Comparison of ENCODE assay signal across 18 cellular contexts in the genomic region with DNA sequence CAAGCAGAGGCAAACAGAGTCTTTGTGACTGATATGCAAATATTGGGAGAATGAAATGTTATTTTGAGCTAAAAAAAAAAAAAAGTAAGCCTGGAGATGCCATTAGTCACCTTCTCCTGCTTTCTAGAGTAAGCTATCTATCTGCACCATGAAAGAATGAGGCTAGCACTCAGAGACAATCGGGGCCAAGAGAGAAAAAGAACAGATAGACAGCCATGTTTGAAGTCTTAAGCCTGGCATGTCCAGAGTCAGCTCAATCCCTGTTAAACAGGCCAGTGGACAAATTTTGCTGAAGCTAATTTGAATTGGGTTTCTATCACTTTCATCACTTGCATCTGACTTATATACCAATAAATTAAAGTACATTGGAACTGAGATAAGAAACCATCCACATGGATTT.
DNase-seq lines count a peak whose midpoint lies in the region; ATAC-seq, FAIRE-seq and TF ChIP-seq lines count a peak whose summit lies in the region.
"Had no signal": no experiment of that assay in that cellular context is flagged by ENCODE, and none has a peak within 500 bp of the region (broad histone marks: within the 10 kb centered on the region; RNA-seq: fewer than 3 reads in every experiment).

No MANE protein-coding gene starts in this region.

- no peak overlapping the region for H2BK5ac ChIP-seq in mesenchymal stem cell (ENCODE audit: low read depth, low read length, poor library complexity, severe bottlenecking)

- 10% methylated on average over 1 of the region's 1 CpG for WGBS in K562 (ENCODE audit: insufficient coverage, low coverage, missing lambda C conversion rate)
- 100% methylated on average over 1 of the region's 1 CpG for WGBS in mesenchymal stem cell
- WGBS in smooth muscle cell (ENCODE audit: low lambda C conversion rate), result 47% methylated on average over 1 of the region's 1 CpG
- WGBS in small intestine, 3 donors, result 86 to 92% (median 89%) methylated on average over 1 of the region's 1 CpG

- H3K18ac ChIP-seq in mesenchymal stem cell (ENCODE audit: low read depth in 1 of 2, low read length in 2 of 2), result peak overlapping the region in 1 of 2 experiments; percentile 37

- peaks cover 3% of the 10 kb centered on the region for H3K36me3 Mint-ChIP-seq in activated naive CD4-positive, alpha-beta T cell treated with anti-CD3 and anti-CD28 coated beads for 36 hours (ENCODE audit: low read depth)
- H3K36me3 Mint-ChIP-seq: mesothelial cell of epicardium had no signal

- FAIRE-seq in K562 (lab: Jason Lieb, UNC), result no peak
- FAIRE-seq in small intestine (lab: Jason Lieb, UNC), result no peak
- FAIRE-seq: colon, G401.6 had no signal

- no peak overlapping the region for H4K91ac ChIP-seq in mesenchymal stem cell (ENCODE audit: low read length)

- H2BK15ac ChIP-seq in mesenchymal stem cell (ENCODE audit: low read depth, poor library complexity, severe bottlenecking), result no peak overlapping the region

- H3K4me3 Mint-ChIP-seq in activated naive CD4-positive, alpha-beta T cell treated with anti-CD3 and anti-CD28 coated beads for 36 hours, result no peak overlapping the region
- H3K4me3 Mint-ChIP-seq: mesothelial cell of epicardium; naive thymus-derived CD4-positive, alpha-beta T cell had no signal

- H3K4me2 ChIP-seq in K562 (ENCODE audit: insufficient read depth, low read length) (no peak overlapping the region), mesenchymal stem cell (ENCODE audit: low read length, poor library complexity, severe bottlenecking) (no peak overlapping the region), smooth muscle cell (peak overlapping the region; percentile 48)

- ATAC-seq in K562 (no peak), HG02642 (IDR thresholded peaks at IDR 0.05; ENCODE audit: poor library complexity, unreplicated experiment) (no peak), GM18519 (IDR thresholded peaks at IDR 0.05; ENCODE audit: low FRiP score, unreplicated experiment) (no peak)
- ATAC-seq: naive thymus-derived CD4-positive, alpha-beta T cell; Right ventricle myocardium inferior had no signal

- H3K9ac ChIP-seq in K562 (ENCODE audit: insufficient read depth in 1 of 2, low read depth in 2 of 2, low read length in 2 of 2), result no peak overlapping the region
- peak overlapping the region; percentile 28 for H3K9ac ChIP-seq in mesenchymal stem cell (ENCODE audit: low read length)
- no peak overlapping the region for H3K9ac ChIP-seq in smooth muscle cell (ENCODE audit: low read depth)
- H3K9ac ChIP-seq: GM23248 had no signal

- in situ Hi-C loops in K562 (cut with MboI), result no loop called here

- peak overlapping the region in 1 of 2 experiments; percentile 13 for H3K4ac ChIP-seq in mesenchymal stem cell (ENCODE audit: low read depth in 1 of 2, low read length in 2 of 2)

- H2AK5ac ChIP-seq in mesenchymal stem cell (ENCODE audit: low read length, severe bottlenecking), result no peak overlapping the region

- H3K4me3 ChIP-seq in LNCaP clone FGC (ENCODE audit: low read depth, low read length) (no peak overlapping the region), K562 (no peak overlapping the region), mesenchymal stem cell (ENCODE audit: insufficient read depth in 1 of 2, low read depth in 1 of 2, low read length in 2 of 2) (no peak overlapping the region), smooth muscle cell (no peak overlapping the region), small intestine (ENCODE audit: low read depth in 1 of 2, low read length in 2 of 2) (no peak overlapping the region)
- H3K4me3 ChIP-seq: adrenal gland, GM23248 had no signal

- H3K9me1 ChIP-seq in K562 (ENCODE audit: control insufficient read depth, insufficient read depth, low read length), result no peaks in the 10 kb centered on the region

- no peaks in the 10 kb centered on the region for H3K9me3 ChIP-seq in K562 (replicated peaks; ENCODE audit: control insufficient read depth, insufficient read depth, low read depth, low read length)
- H3K9me3 ChIP-seq in mesenchymal stem cell (ENCODE audit: control insufficient read depth, low read length), result peaks cover 8% of the 10 kb centered on the region
- H3K9me3 ChIP-seq in smooth muscle cell (replicated peaks; ENCODE audit: low read depth), result no peaks in the 10 kb centered on the region
- no peaks in the 10 kb centered on the region for H3K9me3 ChIP-seq in small intestine (ENCODE audit: control insufficient read depth, low read depth)
- H3K9me3 ChIP-seq: adrenal gland had no signal

- no peak overlapping the region for H3K27ac Mint-ChIP-seq in activated naive CD4-positive, alpha-beta T cell treated with anti-CD3 and anti-CD28 coated beads for 36 hours
- H3K27ac Mint-ChIP-seq: mesothelial cell of epicardium had no signal

- DNase-seq in LNCaP clone FGC (ENCODE audit: low read depth) (peak; percentile 3), K562 (ENCODE audit: extremely low read depth in 1 of 4, low spot score in 3 of 4) (no peak), mesenchymal stem cell (no peak), smooth muscle cell (lab: John Stamatoyannopoulos, UW; ENCODE audit: unreplicated experiment) (no peak), small intestine (no peak)
- no peak for DNase-seq in activated naive CD4-positive, alpha-beta T cell treated with anti-CD3 and anti-CD28 coated beads for 36 hours
- DNase-seq: activated CD4-positive, CD25-positive, alpha-beta regulatory T cell treated with anti-CD3 and anti-CD28 coated beads, Interleukin-2, amount 50 U/mL, for 72 hours; activated naive CD4-positive, alpha-beta T cell treated with Interleukin-2 at 50 U/mL for 16 hours; stimulated activated naive CD4-positive, alpha-beta T cell had no signal

- no peak overlapping the region for H3K23ac ChIP-seq in mesenchymal stem cell (ENCODE audit: low read length in 2 of 2)

- no peak for TF ChIP-seq CTCF in LNCaP clone FGC (IDR thresholded peaks at IDR 0.05; ENCODE audit: control insufficient read depth, extremely low read depth, insufficient read depth)
- TF ChIP-seq CTCF in K562 (IDR thresholded peaks at IDR 0.05 in 2 of 3, conservative IDR thresholded peaks at IDR 0.05 in 1 of 3; ENCODE audit: insufficient read depth in 2 of 3, low read depth in 1 of 3, low read length in 3 of 3), result no peak
- TF ChIP-seq CTCF in smooth muscle cell (IDR thresholded peaks at IDR 0.05; ENCODE audit: borderline replicate concordance, insufficient read depth, poor library complexity, severe bottlenecking), result no peak

- H3K36me3 ChIP-seq in K562 (ENCODE audit: control insufficient read depth, insufficient read depth, low read length), result no peaks in the 10 kb centered on the region
- H3K36me3 ChIP-seq in mesenchymal stem cell (ENCODE audit: control insufficient read depth in 1 of 2, insufficient read depth in 2 of 2, low read depth in 1 of 2, low read length in 2 of 2), result no peaks in the 10 kb centered on the region
- no peaks in the 10 kb centered on the region for H3K36me3 ChIP-seq in smooth muscle cell (ENCODE audit: low read depth)
- H3K36me3 ChIP-seq in small intestine (ENCODE audit: control insufficient read depth in 2 of 2, insufficient read depth in 2 of 2, low read length in 2 of 2), result no peaks in the 10 kb centered on the region
- H3K36me3 ChIP-seq: adrenal gland had no signal

- no peak for TF ChIP-seq POLR2A in K562 (conservative IDR thresholded peaks at IDR 0.05)

- CTCF ChIA-PET in K562 (lab: Yijun Ruan, JAX; ENCODE audit: low intra/inter-chr PET ratio), result interaction anchor here (0.9 kb wide), 1 partner anchor 210 kb away, joined by 4 read pairs; no protein-coding TSS in a partner anchor
- CTCF ChIA-PET in activated naive CD4-positive, alpha-beta T cell treated with anti-CD3 and anti-CD28 coated beads for 36 hours (lab: Charles Lee), result interaction anchor here (0.7 to 1.3 kb wide), 5 partner anchors 64 to 662 kb away, joined by 3 to 5 read pairs (median 4); no protein-coding TSS in a partner anchor

- H2AFZ ChIP-seq in K562 (ENCODE audit: low read depth, low read length) (peak overlapping the region; percentile 63; the same call in 1 of the 2 replicates), mesenchymal stem cell (ENCODE audit: low read depth, low read length) (no peak overlapping the region), smooth muscle cell (ENCODE audit: low read depth) (peak overlapping the region; percentile 73)
- H2AFZ ChIP-seq: GM23248 had no signal

- no peak for TF ChIP-seq EP300 in K562 (IDR thresholded peaks at IDR 0.05; ENCODE audit: low read length)

- H3K27ac ChIP-seq in K562 (ENCODE audit: extremely low read depth, low read depth, low read length) (no peak overlapping the region), mesenchymal stem cell (ENCODE audit: low read length, poor library complexity, severe bottlenecking) (no peak overlapping the region), smooth muscle cell (ENCODE audit: low read depth) (peak overlapping the region; percentile 1), small intestine (ENCODE audit: low read depth in 1 of 2, low read length in 1 of 2) (no peak overlapping the region)
- H3K27ac ChIP-seq: adrenal gland, GM23248 had no signal

- TF ChIP-seq RAD21 in K562 (CRISPR knock-in tag; conservative IDR thresholded peaks at IDR 0.05 in 1 of 2, IDR thresholded peaks at IDR 0.05 in 1 of 2), result no peak

- H3K4me1 Mint-ChIP-seq in activated naive CD4-positive, alpha-beta T cell treated with anti-CD3 and anti-CD28 coated beads for 36 hours (ENCODE audit: low read depth), result no peaks in the 10 kb centered on the region
- H3K4me1 Mint-ChIP-seq: naive thymus-derived CD4-positive, alpha-beta T cell had no signal

- no peaks in the 10 kb centered on the region for H4K20me1 ChIP-seq in K562 (replicated peaks; ENCODE audit: control insufficient read depth, insufficient read depth, low read length)
- no peaks in the 10 kb centered on the region for H4K20me1 ChIP-seq in smooth muscle cell (ENCODE audit: low read depth)

- intact Hi-C loops in K562 (cut with micrococcal nuclease), result loop anchor here (1.0 kb wide), 1 partner anchor 211 kb away; no protein-coding TSS in a partner anchor
- intact Hi-C loops in activated naive CD4-positive, alpha-beta T cell treated with anti-CD3 and anti-CD28 coated beads for 36 hours (cut with micrococcal nuclease), result loop anchor here (1.0 kb wide), 2 partner anchors 211 to 523 kb away; no protein-coding TSS in a partner anchor

- POLR2A ChIA-PET in K562 (lab: Yijun Ruan, JAX), result interaction anchor here (0.9 kb wide), 1 partner anchor 207 kb away, joined by 4 read pairs; no protein-coding TSS in a partner anchor

- no peak overlapping the region for H4K8ac ChIP-seq in mesenchymal stem cell (ENCODE audit: low read length)

- H3K79me2 ChIP-seq in K562 (ENCODE audit: control insufficient read depth, insufficient read depth, low read length), result no peaks in the 10 kb centered on the region
- H3K79me2 ChIP-seq in smooth muscle cell (ENCODE audit: low read depth), result no peaks in the 10 kb centered on the region

- H2BK120ac ChIP-seq in mesenchymal stem cell (ENCODE audit: low read depth, low read length), result no peak overlapping the region

- H3K14ac ChIP-seq in mesenchymal stem cell (ENCODE audit: low read length in 2 of 2), result no peak overlapping the region

- H3K4me1 ChIP-seq in K562 (replicated peaks in 1 of 2; ENCODE audit: control insufficient read depth in 2 of 2, insufficient read depth in 2 of 2, low read length in 2 of 2), result no peaks in the 10 kb centered on the region
- H3K4me1 ChIP-seq in mesenchymal stem cell (ENCODE audit: control insufficient read depth, insufficient read depth, low read depth, low read length), result no peaks in the 10 kb centered on the region
- no peaks in the 10 kb centered on the region for H3K4me1 ChIP-seq in smooth muscle cell (ENCODE audit: low read depth)
- no peaks in the 10 kb centered on the region for H3K4me1 ChIP-seq in small intestine (ENCODE audit: control insufficient read depth in 2 of 2, insufficient read depth in 1 of 2, low read depth in 1 of 2, low read length in 1 of 2)
- H3K4me1 ChIP-seq: adrenal gland had no signal

- H3K79me1 ChIP-seq in mesenchymal stem cell (replicated peaks; ENCODE audit: low read length, poor library complexity, severe bottlenecking), result no peaks in the 10 kb centered on the region

- no TSS peak for BruUV-seq in K562 (replicated peaks; lab: Mats Ljungman, UMichigan)

- peaks cover 11% of the 10 kb centered on the region for H3K9me3 Mint-ChIP-seq in activated naive CD4-positive, alpha-beta T cell treated with anti-CD3 and anti-CD28 coated beads for 36 hours

- no peaks in the 10 kb centered on the region for H3K27me3 Mint-ChIP-seq in activated naive CD4-positive, alpha-beta T cell treated with anti-CD3 and anti-CD28 coated beads for 36 hours (ENCODE audit: low read depth)
- H3K27me3 Mint-ChIP-seq: naive thymus-derived CD4-positive, alpha-beta T cell had no signal

- H3K27me3 ChIP-seq in K562 (ENCODE audit: control insufficient read depth in 2 of 2, insufficient read depth in 2 of 2, low read length in 2 of 2) (no peaks in the 10 kb centered on the region), mesenchymal stem cell (ENCODE audit: control insufficient read depth in 1 of 2, insufficient read depth in 1 of 2, low read length in 2 of 2) (no peaks in the 10 kb centered on the region), smooth muscle cell (ENCODE audit: low read depth) (no peaks in the 10 kb centered on the region), small intestine (ENCODE audit: control insufficient read depth in 2 of 2, insufficient read depth in 2 of 2, low read length in 2 of 2) (no peaks in the 10 kb centered on the region)
- H3K27me3 ChIP-seq: adrenal gland had no signal

- no peaks in the 10 kb centered on the region for H3F3A ChIP-seq in smooth muscle cell (ENCODE audit: low read depth)

- no peak overlapping the region for H2BK12ac ChIP-seq in mesenchymal stem cell (ENCODE audit: low read length in 2 of 2)
